In genomic region chr14:75543258-75543657, GRCh38 we compare ENCODE assay signal across 8 cellular contexts. TPM values are rescaled to one million over a fixed set of nuclear protein-coding genes. Genes with fewer than 3 reads are reported as not detected.
DNase-seq lines count a peak whose midpoint lies in the region; ATAC-seq and TF ChIP-seq lines count a peak whose summit lies in the region.

No MANE protein-coding gene starts in this region.

- H3K4me2 ChIP-seq in DOHH2 (ENCODE audit: low read length), result peak overlapping the region; percentile 33; the same call in 1 of the 2 replicates

- H3K4me1 Mint-ChIP-seq in activated naive CD8-positive, alpha-beta T cell treated with anti-CD3 and anti-CD28 coated beads, Interleukin-2, amount 10 ng/mL, durations not matched to agents 7 days and 5 days, result peaks cover 49% of the 10 kb centered on the region
- peaks cover 23 to 44% of the 10 kb centered on the region in 2 donors for H3K4me1 Mint-ChIP-seq in natural killer cell

- no peaks in the 10 kb centered on the region for H3K79me2 ChIP-seq in DOHH2 (ENCODE audit: control insufficient read depth, low read length)

- no peak for DNase-seq in activated naive CD8-positive, alpha-beta T cell treated with anti-CD3 and anti-CD28 coated beads, Interleukin-2, amount 10 ng/mL, durations not matched to agents 7 days and 5 days
- DNase-seq in natural killer cell (no peak), sciatic nerve (ENCODE audit: low spot score) (no peak), A673 (ENCODE audit: low spot score) (no peak), left lobe of liver (ENCODE audit: low spot score) (no peak)

- H3K27me3 ChIP-seq in DOHH2 (ENCODE audit: control insufficient read depth, low read length) (peaks cover 46% of the 10 kb centered on the region), A673 (replicated peaks; ENCODE audit: insufficient read depth, low read depth, low read length, poor library complexity) (no peaks in the 10 kb centered on the region)

- BruUV-seq in A673 (replicated peaks; lab: Mats Ljungman, UMichigan), result no TSS peak

- intact Hi-C loops in natural killer cell (cut with micrococcal nuclease) (loop anchor here (2.0 kb wide), 1 partner anchor 20 kb away; the partner anchor contains the start of gene BATF), sciatic nerve (cut with DNase I) (no loop called here), A673 (cut with micrococcal nuclease; ENCODE audit: unreplicated experiment) (no loop called here)

- H3K27ac Mint-ChIP-seq in activated naive CD8-positive, alpha-beta T cell treated with anti-CD3 and anti-CD28 coated beads, Interleukin-2, amount 10 ng/mL, durations not matched to agents 7 days and 5 days, result peak overlapping the region; percentile 96
- peak overlapping the region; percentile 94 to 98 for H3K27ac Mint-ChIP-seq in natural killer cell

- CTCF ChIA-PET in A673 (lab: Charles Lee), result no interaction called here

- H3K36me3 ChIP-seq in DOHH2 (ENCODE audit: control insufficient read depth, low read length) (no peaks in the 10 kb centered on the region), A673 (ENCODE audit: insufficient read depth, low read length, poor library complexity, severe bottlenecking) (no peaks in the 10 kb centered on the region)

- TF ChIP-seq CTCF in DOHH2 (IDR thresholded peaks at IDR 0.05; ENCODE audit: low read depth, low read length, poor library complexity, severe bottlenecking) (no peak), natural killer cell (IDR thresholded peaks at IDR 0.05) (no peak), A673 (conservative IDR thresholded peaks at IDR 0.05; ENCODE audit: low read depth, low read length) (no peak)

- H3K36me3 Mint-ChIP-seq in activated naive CD8-positive, alpha-beta T cell treated with anti-CD3 and anti-CD28 coated beads, Interleukin-2, amount 10 ng/mL, durations not matched to agents 7 days and 5 days, result peaks cover 14% of the 10 kb centered on the region
- H3K36me3 Mint-ChIP-seq in natural killer cell, result no peaks in the 10 kb centered on the region

- H3K9me3 ChIP-seq in DOHH2 (ENCODE audit: control insufficient read depth, insufficient read depth, low read length) (no peaks in the 10 kb centered on the region), A673 (ENCODE audit: low read depth, low read length, poor library complexity, severe bottlenecking) (no peaks in the 10 kb centered on the region)

- H3K4me3 ChIP-seq in DOHH2 (ENCODE audit: low read length), result no peak overlapping the region
- no peak overlapping the region for H3K4me3 ChIP-seq in A673 (ENCODE audit: low read depth, low read length, poor library complexity, severe bottlenecking)

- no peaks in the 10 kb centered on the region for H3K9me3 Mint-ChIP-seq in activated naive CD8-positive, alpha-beta T cell treated with anti-CD3 and anti-CD28 coated beads, Interleukin-2, amount 10 ng/mL, durations not matched to agents 7 days and 5 days
- H3K9me3 Mint-ChIP-seq in natural killer cell, result no peaks in the 10 kb centered on the region

- peak; percentile 11 for ATAC-seq in HG02678 (IDR thresholded peaks at IDR 0.05; ENCODE audit: unreplicated experiment)
- ATAC-seq in activated naive CD8-positive, alpha-beta T cell treated with anti-CD3 and anti-CD28 coated beads, Interleukin-2, amount 10 ng/mL, durations not matched to agents 7 days and 5 days (ENCODE audit: low read depth), result no peak
- ATAC-seq in natural killer cell, result peak; percentile 4 to 17 (median 14)
- ATAC-seq in sciatic nerve, result no peak
- no peak for ATAC-seq in left lobe of liver
- no peak for ATAC-seq in GM18873 (IDR thresholded peaks at IDR 0.05; ENCODE audit: low FRiP score, unreplicated experiment)

- H3K27ac ChIP-seq in DOHH2 (ENCODE audit: low read depth, low read length) (no peak overlapping the region), A673 (ENCODE audit: low read depth, low read length, poor library complexity, severe bottlenecking) (no peak overlapping the region)

- POLR2A ChIA-PET in activated naive CD8-positive, alpha-beta T cell treated with anti-CD3 and anti-CD28 coated beads, Interleukin-2, amount 10 ng/mL, durations not matched to agents 7 days and 5 days (lab: Charles Lee), result interaction anchor here (0.9 to 4.1 kb wide), 4 partner anchors 10 to 24 kb away, joined by 3 to 44 read pairs (median 4); partner anchors contain the start of gene BATF
- POLR2A ChIA-PET in A673 (lab: Charles Lee; ENCODE audit: low non-redundant PET), result no interaction called here

- no peaks in the 10 kb centered on the region for H3K9me2 ChIP-seq in DOHH2 (replicated peaks; ENCODE audit: control insufficient read depth, low read length)

- H3K4me1 ChIP-seq in DOHH2 (ENCODE audit: control insufficient read depth, low read length) (peaks cover 10% of the 10 kb centered on the region), A673 (ENCODE audit: insufficient read depth, low read length, poor library complexity, severe bottlenecking) (no peaks in the 10 kb centered on the region)

- H3K27me3 Mint-ChIP-seq in activated naive CD8-positive, alpha-beta T cell treated with anti-CD3 and anti-CD28 coated beads, Interleukin-2, amount 10 ng/mL, durations not matched to agents 7 days and 5 days, result no peaks in the 10 kb centered on the region
- no peaks in the 10 kb centered on the region for H3K27me3 Mint-ChIP-seq in natural killer cell (ENCODE audit: low read depth in 2 of 2)

- no peaks in the 10 kb centered on the region for H4K20me1 ChIP-seq in DOHH2 (ENCODE audit: control insufficient read depth, insufficient read depth, low read depth, low read length)

- H3K4me3 Mint-ChIP-seq in activated naive CD8-positive, alpha-beta T cell treated with anti-CD3 and anti-CD28 coated beads, Interleukin-2, amount 10 ng/mL, durations not matched to agents 7 days and 5 days, result peak overlapping the region; percentile 76
- H3K4me3 Mint-ChIP-seq in natural killer cell, result peak overlapping the region; percentile 80

- no peaks in the 10 kb centered on the region for H3F3A ChIP-seq in DOHH2 (ENCODE audit: control insufficient read depth, insufficient read depth)

RNA-seq across cellular contexts. Expression of gene BATF, which starts 21.0 kb away (rescaled TPM):
- 10 to 100 TPM; 31.3 to 34.1 TPM for total RNA-seq in activated naive CD8-positive, alpha-beta T cell treated with anti-CD3 and anti-CD28 coated beads, Interleukin-2, amount 10 ng/mL, durations not matched to agents 7 days and 5 days
- 10 to 100 TPM; 12.6 to 32.5 (median 21.4) TPM for total RNA-seq in natural killer cell
- 1.7 TPM for total RNA-seq in sciatic nerve
- not detected in 2 replicates for total RNA-seq in A673 (2021)
- 1.4 TPM for total RNA-seq in left lobe of liver

RNA-seq across cellular contexts. Expression of gene FLVCR2, which starts 35.2 kb away (rescaled TPM):
- 1 to 10 TPM in 1 of 2 experiments, under 1 TPM in 1; 0.74 to 5.0 TPM for total RNA-seq in activated naive CD8-positive, alpha-beta T cell treated with anti-CD3 and anti-CD28 coated beads, Interleukin-2, amount 10 ng/mL, durations not matched to agents 7 days and 5 days
- total RNA-seq in natural killer cell (1 to 10 TPM; 1.4 to 4.8 (median 2.1) TPM), sciatic nerve (56.4 TPM), A673 (2021) (0.22 and 3.5 TPM in 2 replicates), left lobe of liver (20.9 TPM)

Comparison
In these comparisons a context has a peak if more than half of its experiments do, and no peak if none do; other contexts are left out.
1. ATAC-seq: peak in HG02678 (single experiment) and natural killer cell (3 of 3); none in activated naive CD8-positive, alpha-beta T cell treated with anti-CD3 and anti-CD28 coated beads, Interleukin-2, amount 10 ng/mL, durations not matched to agents 7 days and 5 days (single experiment), sciatic nerve (single experiment), left lobe of liver (single experiment) and GM18873 (single experiment).